ENCODE assay signal across 8 cellular contexts in the genomic region with DNA sequence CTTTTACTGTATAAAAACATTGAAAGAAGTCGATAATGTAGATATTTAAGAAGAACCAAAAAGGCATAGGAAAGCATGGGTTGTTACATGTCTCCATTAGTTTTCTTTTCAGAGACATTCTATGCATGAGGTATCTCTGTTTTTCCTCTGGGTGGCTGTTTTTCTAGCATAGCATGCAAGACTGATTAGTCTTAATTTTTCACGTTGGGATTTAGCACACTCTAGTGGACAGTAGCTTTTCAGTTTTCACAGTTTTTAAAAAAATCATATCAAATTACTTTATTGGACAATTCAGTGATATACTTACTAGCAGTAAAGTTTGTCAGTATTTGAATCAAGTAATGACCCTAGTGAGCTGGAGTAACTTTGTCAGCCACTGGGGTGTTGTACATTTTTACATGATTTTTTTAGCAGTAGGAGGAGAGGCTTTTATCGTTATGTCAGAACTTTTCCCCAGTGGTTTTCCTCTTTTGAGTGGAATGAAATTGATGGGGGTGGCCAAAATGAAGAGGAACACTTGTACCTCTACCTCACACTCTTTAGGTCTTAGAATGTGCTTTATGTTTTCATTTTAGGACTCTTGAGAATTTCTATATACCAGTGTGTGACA. TPM values are rescaled to one million over a fixed set of nuclear protein-coding genes. Genes with fewer than 3 reads are reported as not detected.
A peak's percentile ranks its signal among the peaks of the same experiment; 100 is the strongest.
DNase-seq lines count a peak whose midpoint lies in the region; ATAC-seq and TF ChIP-seq lines count a peak whose summit lies in the region.

No MANE protein-coding gene starts in this region.

- TF ChIP-seq CTCF in BE2C (IDR thresholded peaks at IDR 0.05; ENCODE audit: low read depth, low read length) (peak; percentile 82), cardiac fibroblast (IDR thresholded peaks at IDR 0.05; ENCODE audit: low read depth, low read length) (peak; percentile 59), lung (IDR thresholded peaks at IDR 0.05; ENCODE audit: control extremely low read depth, extremely low read depth) (peak; percentile 44)

- H3K4me3 ChIP-seq in BE2C (ENCODE audit: low read depth, low read length), result no peak overlapping the region
- no peak overlapping the region for H3K4me3 ChIP-seq in cardiac fibroblast (replicated peaks in 1 of 2; ENCODE audit: low read depth in 2 of 2, low read length in 2 of 2)
- no peak overlapping the region for H3K4me3 ChIP-seq in lung

- H3K27ac ChIP-seq in lung (ENCODE audit: low read depth in 1 of 2, low read length in 1 of 2), result no peak overlapping the region

- DNase-seq in BE2C (no peak), H4 (ENCODE audit: low spot score) (peak; percentile 65), NCI-H69 (lab: John Stamatoyannopoulos, UW) (peak; percentile 60), cardiac fibroblast (ENCODE audit: low read depth in 2 of 2) (peak; percentile 77 to 82), lung (ENCODE audit: low spot score) (no peak), ecto neural progenitor cell (ENCODE audit: low spot score) (no peak)
- DNase-seq in activated effector memory CD4-positive, alpha-beta T cell treated with Interleukin-2 at 50 U/mL for 16 hours, result no peak
- no peak for DNase-seq in activated T-cell treated with anti-CD3 and anti-CD28 coated beads, Interleukin-2, amount 50 U/mL, for 1 hour

- no peaks in the 10 kb centered on the region for H3K9me3 ChIP-seq in BE2C
- no peaks in the 10 kb centered on the region for H3K9me3 ChIP-seq in lung (ENCODE audit: control insufficient read depth in 2 of 2, insufficient read depth in 1 of 2, low read length in 1 of 2)

- 61 to 62% methylated on average over 3 of the region's 3 CpGs for WGBS in lung, 2 donors

- peak; percentile 27 for ATAC-seq in lung (ENCODE audit: insufficient read depth, low FRiP score)

- H3K27me3 ChIP-seq in BE2C, result no peaks in the 10 kb centered on the region
- H3K27me3 ChIP-seq in lung (ENCODE audit: control insufficient read depth, insufficient read depth), result no peaks in the 10 kb centered on the region

- H3K36me3 ChIP-seq in BE2C (no peaks in the 10 kb centered on the region), lung (ENCODE audit: control insufficient read depth in 2 of 2, insufficient read depth in 2 of 2, low read length in 2 of 2) (peaks cover under 1 to 4% of the 10 kb centered on the region in 2 donors)

- H3K4me1 ChIP-seq in BE2C (peaks cover 2% of the 10 kb centered on the region; the same call in 1 of the 2 replicates), lung (ENCODE audit: control insufficient read depth in 2 of 2, insufficient read depth in 2 of 2, low read length in 2 of 2) (no peaks in the 10 kb centered on the region)

RNA-seq across cellular contexts. Expression of a gene that starts 57.2 kb away (rescaled TPM):
- 22.8 TPM for polyA plus RNA-seq in BE2C (2012; ENCODE audit: insufficient read depth, insufficient read length, low read depth)
- total RNA-seq in H4 (2014; rRNA removed; shearing (Covaris generic)), result 58.4 and 66.6 TPM in 2 replicates
- 10 to 100 TPM; 11.1 to 47.7 TPM for total RNA-seq in lung
- polyA plus RNA-seq in lung, result 10 to 100 TPM in 1 of 2 donors, 1 to 10 TPM in 1; 6.9 to 12.7 TPM

Comparison
In these comparisons a context has a peak if more than half of its experiments do, and no peak if none do; other contexts are left out.
1. DNase-seq: peak in H4 (single experiment), NCI-H69 (single experiment) and cardiac fibroblast (2 of 2); none in BE2C (single experiment), lung (single experiment), ecto neural progenitor cell (single experiment), activated effector memory CD4-positive, alpha-beta T cell treated with Interleukin-2 at 50 U/mL for 16 hours (single experiment) and activated T-cell treated with anti-CD3 and anti-CD28 coated beads, Interleukin-2, amount 50 U/mL, for 1 hour (single experiment).
2. Peak in every context shown above with its lines, with median percentiles within 50 percentile points of each other: CTCF ChIP-seq.